8 cellular contexts compared by ENCODE assay signal in genomic region chr3:33636125-33636855, GRCh38.
DNase-seq lines count a peak whose midpoint lies in the region; ATAC-seq, FAIRE-seq and TF ChIP-seq lines count a peak whose summit lies in the region.

No MANE protein-coding gene starts in this region.

- peaks cover 2% of the 10 kb centered on the region for H3K36me3 ChIP-seq in bronchial epithelial cell (ENCODE audit: control insufficient read depth, insufficient read depth, low read length)
- H3K36me3 ChIP-seq in right lobe of liver, result no peaks in the 10 kb centered on the region

- no peak overlapping the region for H3K4me3 ChIP-seq in bronchial epithelial cell (ENCODE audit: low read depth, low read length)
- H3K4me3 ChIP-seq in right lobe of liver, result no peak overlapping the region

- no peaks in the 10 kb centered on the region for H3K36me3 Mint-ChIP-seq in activated CD4-positive, alpha-beta memory T cell treated with anti-CD3 and anti-CD28 coated beads, Interleukin-2, amount 10 ng/mL, durations not matched to agents 7 days and 5 days (ENCODE audit: low read depth)

- H3K9me3 Mint-ChIP-seq in activated CD4-positive, alpha-beta memory T cell treated with anti-CD3 and anti-CD28 coated beads, Interleukin-2, amount 10 ng/mL, durations not matched to agents 7 days and 5 days, result no peaks in the 10 kb centered on the region

- H3K4me3 Mint-ChIP-seq in activated CD4-positive, alpha-beta memory T cell treated with anti-CD3 and anti-CD28 coated beads, Interleukin-2, amount 10 ng/mL, durations not matched to agents 7 days and 5 days, result no peak overlapping the region

- CTCF ChIA-PET in activated CD4-positive, alpha-beta memory T cell treated with anti-CD3 and anti-CD28 coated beads, Interleukin-2, amount 10 ng/mL, durations not matched to agents 7 days and 5 days (lab: Charles Lee), result interaction anchor here (1.0 to 2.5 kb wide), 8 partner anchors 9 to 505 kb away, joined by 3 to 25 read pairs (median 6); no protein-coding TSS in a partner anchor

- no peaks in the 10 kb centered on the region for H3K27me3 Mint-ChIP-seq in activated CD4-positive, alpha-beta memory T cell treated with anti-CD3 and anti-CD28 coated beads, Interleukin-2, amount 10 ng/mL, durations not matched to agents 7 days and 5 days

- H3K27me3 ChIP-seq in bronchial epithelial cell (ENCODE audit: control insufficient read depth, insufficient read depth, low read length), result no peaks in the 10 kb centered on the region
- no peaks in the 10 kb centered on the region for H3K27me3 ChIP-seq in right lobe of liver

- H3K27ac Mint-ChIP-seq in activated CD4-positive, alpha-beta memory T cell treated with anti-CD3 and anti-CD28 coated beads, Interleukin-2, amount 10 ng/mL, durations not matched to agents 7 days and 5 days, result no peak overlapping the region

- TF ChIP-seq CTCF in bronchial epithelial cell (IDR thresholded peaks at IDR 0.05; ENCODE audit: insufficient read depth, low read length, severe bottlenecking) (peak; percentile 47), right lobe of liver (IDR thresholded peaks at IDR 0.05) (peak; percentile 58 to 66 (median 63))

- H3K27ac ChIP-seq in right lobe of liver, result peak overlapping the region in 2 of 3 donors; percentile 15 to 39

- DNase-seq in Ammon's horn (ENCODE audit: low spot score) (peak; percentile 44), NCI-H748 (lab: John Stamatoyannopoulos, UW; ENCODE audit: unreplicated experiment) (peak; percentile 70), bronchial epithelial cell (ENCODE audit: low read depth) (peak; percentile 59), right lobe of liver (no peak)
- DNase-seq in activated CD4-positive, alpha-beta memory T cell treated with anti-CD3 and anti-CD28 coated beads, Interleukin-2, amount 10 ng/mL, durations not matched to agents 7 days and 5 days, result no peak

- intact Hi-C loops in right lobe of liver (cut with DNase I), result loop anchor here (10.0 kb wide), 2 partner anchors 79 to 149 kb away; partner anchors contain the start of gene CLASP2 (in 1 of the 2)

- WGBS in right lobe of liver (ENCODE audit: insufficient coverage, low coverage, low lambda C conversion rate, missing lambda C conversion rate), result 23% methylated on average over 6 of the region's 6 CpGs

- FAIRE-seq in bronchial epithelial cell (lab: Jason Lieb, UNC), result no peak

- ATAC-seq in GM21619 (IDR thresholded peaks at IDR 0.05; ENCODE audit: unreplicated experiment) (peak; percentile 57), right lobe of liver (peak; percentile 77 to 91 (median 86)), GM18858 (IDR thresholded peaks at IDR 0.05; ENCODE audit: unreplicated experiment) (no peak), HG03521 (IDR thresholded peaks at IDR 0.05; ENCODE audit: unreplicated experiment) (no peak)

- no peaks in the 10 kb centered on the region for H3K4me1 Mint-ChIP-seq in activated CD4-positive, alpha-beta memory T cell treated with anti-CD3 and anti-CD28 coated beads, Interleukin-2, amount 10 ng/mL, durations not matched to agents 7 days and 5 days

- H3K4me1 ChIP-seq in right lobe of liver, result peaks cover 0 to 9% (median 0%) of the 10 kb centered on the region in 4 donors

- POLR2A ChIA-PET in activated CD4-positive, alpha-beta memory T cell treated with anti-CD3 and anti-CD28 coated beads, Interleukin-2, amount 10 ng/mL, durations not matched to agents 7 days and 5 days (lab: Charles Lee), result no interaction called here

- TF ChIP-seq POLR2A in right lobe of liver (IDR thresholded peaks at IDR 0.05), result no peak

- no peaks in the 10 kb centered on the region for H3K9me3 ChIP-seq in right lobe of liver

Comparison
In these comparisons a context has a peak if more than half of its experiments do, and no peak if none do; other contexts are left out.
1. DNase-seq: peak in Ammon's horn (single experiment), NCI-H748 (single experiment) and bronchial epithelial cell (single experiment); none in right lobe of liver (0 of 3) and activated CD4-positive, alpha-beta memory T cell treated with anti-CD3 and anti-CD28 coated beads, Interleukin-2, amount 10 ng/mL, durations not matched to agents 7 days and 5 days (single experiment).
2. ATAC-seq: peak in GM21619 (single experiment) and right lobe of liver (4 of 4); none in GM18858 (single experiment) and HG03521 (single experiment).